Comparison of ENCODE assay signal across 24 cellular contexts in the genomic region with DNA sequence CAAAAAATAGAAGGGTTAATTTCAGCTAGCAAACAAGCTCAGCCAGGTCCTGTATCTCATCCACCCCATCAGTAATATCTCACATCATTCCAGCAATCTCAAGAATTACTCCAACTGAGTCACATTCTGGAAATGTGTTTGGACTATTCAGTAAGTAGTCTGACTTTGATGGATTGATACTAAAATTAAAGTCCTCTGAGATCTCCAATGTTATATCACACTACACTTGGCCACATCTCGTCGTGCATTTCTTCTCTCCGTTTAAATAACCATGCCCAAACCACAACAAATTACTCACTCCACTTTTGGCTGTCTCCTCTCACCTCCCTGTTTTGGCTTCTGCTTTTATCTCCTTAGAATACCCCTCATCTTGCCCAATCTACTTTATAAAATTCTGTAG.
"Had no signal": no experiment of that assay in that cellular context is flagged by ENCODE, and none has a peak within 500 bp of the region (broad histone marks: within the 10 kb centered on the region; RNA-seq: fewer than 3 reads in every experiment).

No MANE protein-coding gene starts in this region.

- H3K27ac ChIP-seq: colonic mucosa, epithelial cell of prostate, transverse colon, uterus had no signal

- H3K4me3 ChIP-seq: colonic mucosa, lung, transverse colon, uterus had no signal

- H3K4me1 ChIP-seq: colonic mucosa, transverse colon, uterus had no signal

- H3K36me3 ChIP-seq: colonic mucosa, transverse colon, uterus had no signal

- ATAC-seq: activated CD8-positive, alpha-beta memory T cell treated with anti-CD3 and anti-CD28 coated beads, Interleukin-2, amount 10 ng/mL, durations not matched to agents 7 days and 5 days; activated T-helper 17 cell treated with anti-CD3 and anti-CD28 coated beads, Interleukin-2, amount 50 U/mL, for 72 hours; left lobe of liver had no signal

- DNase-seq: activated B cell treated with CpG ODN at 0.5 μM for 24 hours; activated CD4-positive, alpha-beta memory T cell treated with anti-CD3 and anti-CD28 coated beads, Interleukin-2, amount 10 ng/mL, durations not matched to agents 7 days and 5 days; activated CD4-positive, alpha-beta T cell treated with anti-CD3 and anti-CD28 coated beads for 48 hours; activated CD8-positive, alpha-beta memory T cell treated with anti-CD3 and anti-CD28 coated beads, Interleukin-2, amount 10 ng/mL, durations not matched to agents 7 days and 5 days; activated naive CD4-positive, alpha-beta T cell; activated naive CD8-positive, alpha-beta T cell treated with anti-CD3 and anti-CD28 coated beads for 36 hours; activated T-cell treated with anti-CD3 and anti-CD28 coated beads, Interleukin-2, amount 50 U/mL, for 1 hour; amniotic stem cell; colonic mucosa; endodermal cell; head of caudate nucleus; kidney; nephron progenitor cell; occipital lobe; stimulated activated CD4-positive, alpha-beta T cell treated with anti-CD3 and anti-CD28 coated beads, Interleukin-12 subunit alpha, Interleukin-12 subunit beta, amount 100 ng/mL, for 4 hours; stimulated activated CD4-positive, alpha-beta T cell treated with anti-CD3 and anti-CD28 coated beads, Interleukin-1b, Interleukin-23, amount 100 ng/mL, for 48 hours; stimulated activated CD8-positive, alpha-beta memory T cell treated with anti-CD3 and anti-CD28 coated beads, Interleukin-4, amount 100 ng/mL, for 48 hours; stimulated activated naive CD4-positive, alpha-beta T cell; transverse colon; uterus had no signal

- H3K9me3 ChIP-seq: colonic mucosa, transverse colon, uterus had no signal

- H3K27me3 ChIP-seq: colonic mucosa, transverse colon, uterus had no signal
